In genomic region chr12:56688129-56688845, GRCh38 we compare ENCODE assay signal across 1 cellular context.
A peak's percentile ranks its signal among the peaks of the same experiment; 100 is the strongest.
TF ChIP-seq lines count a peak whose summit lies in the region.

Gene PTGES3, minus strand, starts transcription at chr12:56688284. Its CDS starts 285 bp downstream, at chr12:56687999.

TF ChIP-seq in HepG2, 621 proteins besides CTCF, POLR2A, EP300 and RAD21 (continued from another document and continues in another):
- TF ChIP-seq KIAA2018 (CRISPR knock-in tag; IDR thresholded peaks at IDR 0.05; ENCODE audit: borderline replicate concordance) (peak; percentile 86; the same call in 1 of the 2 replicates), MTA3 (CRISPR knock-in tag; IDR thresholded peaks at IDR 0.05) (no peak), FOXA1 (IDR thresholded peaks at IDR 0.05) (no peak), FOXA1 (CRISPR knock-in tag; IDR thresholded peaks at IDR 0.05) (no peak), AGO2 (optimal IDR thresholded peaks at IDR 0.05; ENCODE audit: low read depth, low read length) (peak; percentile 35), ZNF646 (CRISPR knock-in tag; IDR thresholded peaks at IDR 0.05) (no peak), ZNF850 (CRISPR knock-in tag; conservative IDR thresholded peaks at IDR 0.05) (no peak), ZBTB49 (CRISPR knock-in tag; IDR thresholded peaks at IDR 0.05; ENCODE audit: borderline replicate concordance) (no peak), PAWR (CRISPR knock-in tag; IDR thresholded peaks at IDR 0.05; ENCODE audit: borderline replicate concordance) (no peak), BORCS8-MEF2B (CRISPR knock-in tag; IDR thresholded peaks at IDR 0.05) (peak; percentile 97), HNRNPL (IDR thresholded peaks at IDR 0.05; ENCODE audit: low read depth, low read length) (0 out of 2 replicates have a peak, but pooled peaks have one; percentile 29), ZSCAN21 (CRISPR knock-in tag; IDR thresholded peaks at IDR 0.05; ENCODE audit: borderline replicate concordance) (peak; percentile 94), CREB1 (IDR thresholded peaks at IDR 0.05) (peak; percentile 84), CREB1 (CRISPR knock-in tag; IDR thresholded peaks at IDR 0.05) (peak; percentile 78), MXI1 (IDR thresholded peaks at IDR 0.05; ENCODE audit: borderline replicate concordance, low read depth, low read length) (peak; percentile 82; the same call in 1 of the 3 replicates), MEIS2 (CRISPR knock-in tag; IDR thresholded peaks at IDR 0.05) (peak; percentile 75; the same call in 1 of the 2 replicates), THAP8 (CRISPR knock-in tag; IDR thresholded peaks at IDR 0.05; ENCODE audit: borderline replicate concordance) (no peak; the same call in 1 of the 2 replicates), ZNF740 (CRISPR knock-in tag; IDR thresholded peaks at IDR 0.05) (no peak), CBX5 (CRISPR knock-in tag; IDR thresholded peaks at IDR 0.05; ENCODE audit: borderline replicate concordance) (peak; percentile 45), EEA1 (CRISPR knock-in tag; IDR thresholded peaks at IDR 0.05; ENCODE audit: borderline replicate concordance) (no peak), GTF3A (CRISPR knock-in tag; conservative IDR thresholded peaks at IDR 0.05) (no peak), ZNF501 (CRISPR knock-in tag; IDR thresholded peaks at IDR 0.05) (peak; percentile 22), FOSL1 (CRISPR knock-in tag; IDR thresholded peaks at IDR 0.05; ENCODE audit: borderline replicate concordance) (no peak), PAX8 (CRISPR knock-in tag; IDR thresholded peaks at IDR 0.05; ENCODE audit: borderline replicate concordance) (peak; percentile 71; the same call in 1 of the 2 replicates), ZMYM3 (CRISPR knock-in tag; IDR thresholded peaks at IDR 0.05) (no peak), ETS1 (CRISPR knock-in tag; IDR thresholded peaks at IDR 0.05) (peak; percentile 96), FOXK2 (IDR thresholded peaks at IDR 0.05) (0 out of 2 replicates have a peak, but pooled peaks have one; percentile 20), HIC2 (CRISPR knock-in tag; IDR thresholded peaks at IDR 0.05; ENCODE audit: low read depth) (no peak), HNRNPLL (IDR thresholded peaks at IDR 0.05; ENCODE audit: low read depth, low read length, poor library complexity, severe bottlenecking) (peak; percentile 90), ZBTB34 (CRISPR knock-in tag; IDR thresholded peaks at IDR 0.05) (no peak; the same call in 1 of the 2 replicates), KLF15 (CRISPR knock-in tag; IDR thresholded peaks at IDR 0.05; ENCODE audit: borderline replicate concordance) (peak; percentile 80)
